Comparison of ENCODE assay signal across 24 cellular contexts in the genomic region with DNA sequence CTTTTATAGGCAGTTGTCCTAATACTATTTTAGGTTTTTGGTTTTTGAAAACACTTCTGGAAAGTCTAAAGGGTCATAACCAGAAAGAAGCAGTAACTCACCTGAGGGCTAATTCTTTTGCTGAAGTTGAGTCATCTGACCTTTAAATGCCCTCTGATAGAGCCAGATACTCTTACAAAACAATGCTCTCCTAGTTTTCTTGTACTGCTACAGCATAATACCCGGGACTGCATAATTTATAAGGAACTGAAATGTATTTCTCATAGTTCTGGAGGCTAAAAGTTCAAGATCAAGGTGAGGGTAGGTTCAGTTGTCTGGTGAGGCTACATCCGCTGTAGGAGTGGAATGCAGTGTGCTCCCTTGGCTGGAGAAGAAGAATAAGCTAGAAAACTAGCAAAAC.
DNase-seq lines count a peak whose midpoint lies in the region; ATAC-seq, FAIRE-seq and TF ChIP-seq lines count a peak whose summit lies in the region.
"Had no signal": no experiment of that assay in that cellular context is flagged by ENCODE, and none has a peak within 500 bp of the region (broad histone marks: within the 10 kb centered on the region; RNA-seq: fewer than 3 reads in every experiment).

No MANE protein-coding gene starts in this region.

- H3K9me3 ChIP-seq in ascending aorta = no peaks in the 10 kb centered on the region
- H3K9me3 ChIP-seq: BLaER1 had no signal

- H3K4me1 ChIP-seq in ascending aorta = no peaks in the 10 kb centered on the region

- H3K4me3 ChIP-seq in bronchial epithelial cell (ENCODE audit: low read depth, low read length) (no peak overlapping the region), ascending aorta (no peak overlapping the region)
- H3K4me3 ChIP-seq: BLaER1, PC-9 had no signal

- intact Hi-C loops in ascending aorta (cut with DNase I) = no loop called here

- CTCF ChIA-PET in RWPE1 (lab: Yijun Ruan, JAX) = no interaction called here

- TF ChIP-seq CTCF in RWPE1 (conservative IDR thresholded peaks at IDR 0.05; ENCODE audit: low read depth) = no peak
- no peak for TF ChIP-seq CTCF in bronchial epithelial cell (IDR thresholded peaks at IDR 0.05; ENCODE audit: insufficient read depth, low read length, severe bottlenecking)
- TF ChIP-seq CTCF in ascending aorta (IDR thresholded peaks at IDR 0.05) = no peak

- H3K27me3 ChIP-seq in bronchial epithelial cell (ENCODE audit: control insufficient read depth, insufficient read depth, low read length) = no peaks in the 10 kb centered on the region
- no peaks in the 10 kb centered on the region for H3K27me3 ChIP-seq in ascending aorta
- H3K27me3 ChIP-seq: BLaER1 had no signal

- H3K27ac ChIP-seq in RWPE1 = no peak overlapping the region
- no peak overlapping the region for H3K27ac ChIP-seq in ascending aorta
- H3K27ac ChIP-seq: BLaER1, HL-60, PC-9 had no signal

- no peaks in the 10 kb centered on the region for H3K36me3 ChIP-seq in bronchial epithelial cell (ENCODE audit: control insufficient read depth, insufficient read depth, low read length)
- no peaks in the 10 kb centered on the region for H3K36me3 ChIP-seq in ascending aorta
- H3K36me3 ChIP-seq: BLaER1 had no signal

- no peak for FAIRE-seq in bronchial epithelial cell (lab: Jason Lieb, UNC)
- FAIRE-seq: G401.6 had no signal

- POLR2A ChIA-PET in RWPE1 (lab: Yijun Ruan, JAX; ENCODE audit: low non-redundant PET) = no interaction called here

- ATAC-seq in left lobe of liver = no peak

- DNase-seq in COLO829 (ENCODE audit: low spot score) (peak; percentile 17), RWPE1 (ENCODE audit: low spot score) (peak; percentile 24), bronchial epithelial cell (ENCODE audit: low read depth) (peak; percentile 12), renal cortical epithelial cell (ENCODE audit: low read depth) (peak; percentile 75), left lobe of liver (ENCODE audit: low spot score) (no peak), ascending aorta (ENCODE audit: low spot score in 2 of 2) (no peak), NCI-H146 treated with DMSO at 0.1 percent for 48 hours (lab: John Stamatoyannopoulos, UW; ENCODE audit: unreplicated experiment) (no peak)
- DNase-seq: 8988T; ACHN; CD4-positive, CD25-positive, alpha-beta regulatory T cell; COR-L47; GOT3; HCEC 1CT; NCI-H1092 treated with DMSO at 0.1 percent for 48 hours; NCI-H1436; NCI-H187 treated with DMSO at 0.1 percent for 48 hours; NCI-H2171 treated with DMSO at 0.1 percent for 48 hours; NCI-H524; NCI-H774; PC-9; SHP77 had no signal

Comparison
In these comparisons a context has a peak if more than half of its experiments do, and no peak if none do; other contexts are left out.
1. DNase-seq: peak in COLO829 (single experiment), RWPE1 (single experiment), bronchial epithelial cell (single experiment) and renal cortical epithelial cell (single experiment); none in left lobe of liver (single experiment), ascending aorta (0 of 2) and NCI-H146 treated with DMSO at 0.1 percent for 48 hours (single experiment).